ENCODE assay signal across 17 cellular contexts in the genomic region with DNA sequence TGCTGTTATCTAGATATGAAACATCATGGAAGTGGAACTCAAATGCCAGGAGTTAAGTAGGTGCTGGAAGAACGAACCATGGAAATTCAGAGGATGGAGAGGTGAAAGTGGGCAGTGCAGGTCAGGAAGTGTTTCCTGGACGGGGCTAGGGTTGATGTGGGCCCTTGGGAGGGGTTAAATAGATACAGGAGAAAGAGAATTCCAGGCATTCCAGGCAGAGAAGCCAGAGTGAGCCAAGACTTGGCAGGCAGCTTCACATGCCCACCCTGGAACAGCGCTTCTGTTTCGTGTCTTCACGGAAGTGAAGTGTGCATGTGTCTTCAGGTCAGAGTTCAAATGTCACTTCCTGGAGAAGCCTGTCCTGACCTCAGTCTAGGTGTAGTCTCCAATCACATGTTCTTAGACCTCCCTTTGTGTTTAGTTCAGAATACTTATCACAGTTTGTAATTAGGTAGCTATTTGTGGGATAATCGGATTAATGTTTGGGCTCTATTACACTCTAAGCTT. TPM values are rescaled to one million over a fixed set of nuclear protein-coding genes. Genes with fewer than 3 reads are reported as not detected.
A peak's percentile ranks its signal among the peaks of the same experiment; 100 is the strongest.
DNase-seq lines count a peak whose midpoint lies in the region; ATAC-seq, FAIRE-seq and TF ChIP-seq lines count a peak whose summit lies in the region.
"Had no signal": no experiment of that assay in that cellular context is flagged by ENCODE, and none has a peak within 500 bp of the region (broad histone marks: within the 10 kb centered on the region; RNA-seq: fewer than 3 reads in every experiment).

No MANE protein-coding gene starts in this region.

- H4K91ac ChIP-seq in neuronal stem cell (ENCODE audit: low read depth, low read length, poor library complexity): no peak overlapping the region

- peaks cover 0 to 21% of the 10 kb centered on the region in 2 experiments; a peak in 3 of 5 replicates for H3K27me3 ChIP-seq in HepG2 (ENCODE audit: control insufficient read depth in 1 of 2, insufficient read depth in 2 of 2, low read length in 2 of 2)
- no peaks in the 10 kb centered on the region for H3K27me3 ChIP-seq in right lobe of liver
- no peaks in the 10 kb centered on the region for H3K27me3 ChIP-seq in GM12878 (replicated peaks in 1 of 2; ENCODE audit: control insufficient read depth in 2 of 2, insufficient read depth in 2 of 2, low read length in 1 of 2)
- no peaks in the 10 kb centered on the region for H3K27me3 ChIP-seq in neuronal stem cell (ENCODE audit: control insufficient read depth in 3 of 3, insufficient read depth in 3 of 3, low read depth in 1 of 3, low read length in 3 of 3)
- H3K27me3 ChIP-seq: BLaER1 had no signal

- H3K9me3 ChIP-seq in HepG2 (ENCODE audit: low read length): no peaks in the 10 kb centered on the region
- H3K9me3 ChIP-seq in right lobe of liver: no peaks in the 10 kb centered on the region
- no peaks in the 10 kb centered on the region for H3K9me3 ChIP-seq in GM12878 (replicated peaks; ENCODE audit: control insufficient read depth, insufficient read depth, low read length)
- no peaks in the 10 kb centered on the region for H3K9me3 ChIP-seq in neuronal stem cell (replicated peaks in 1 of 2; ENCODE audit: control insufficient read depth in 2 of 2, insufficient read depth in 1 of 2, low read depth in 1 of 2, low read length in 2 of 2)
- H3K9me3 ChIP-seq: BLaER1, Caco-2 had no signal

- TF ChIP-seq EP300 in HepG2 (IDR thresholded peaks at IDR 0.05; ENCODE audit: low read depth in 2 of 2, low read length in 2 of 2) (no peak), HepG2 (CRISPR knock-in tag; IDR thresholded peaks at IDR 0.05; ENCODE audit: borderline replicate concordance) (no peak), GM12878 (IDR thresholded peaks at IDR 0.05; ENCODE audit: borderline replicate concordance in 1 of 2, control insufficient read depth in 1 of 2, low read depth in 2 of 2, low read length in 2 of 2) (no peak)

- H3K4me1 ChIP-seq in HepG2 (ENCODE audit: insufficient read depth, low read length) (no peaks in the 10 kb centered on the region), right lobe of liver (no peaks in the 10 kb centered on the region), GM12878 (ENCODE audit: control insufficient read depth, insufficient read depth, low read length) (no peaks in the 10 kb centered on the region), neuronal stem cell (ENCODE audit: control insufficient read depth in 2 of 2, insufficient read depth in 1 of 2, low read depth in 1 of 2, low read length in 2 of 2) (peaks cover 0 to 4% of the 10 kb centered on the region in 2 donors)
- H3K4me1 ChIP-seq: BLaER1, Caco-2 had no signal

- in situ Hi-C loops in HepG2 (cut with HindIII; ENCODE audit: extremely low pct_ligation_motif_present, low pct_unique_long_range_greater_than_20kb) (no loop called here), GM12878 (cut with MboI) (no loop called here)

- H2AK5ac ChIP-seq in neuronal stem cell (ENCODE audit: low read depth, low read length): no peak overlapping the region

- no peak overlapping the region for H4K8ac ChIP-seq in neuronal stem cell (ENCODE audit: low read depth, low read length)

- SMC1A ChIA-PET in GM12878 (lab: Charles Lee; ENCODE audit: uncharacterized antibody, unreplicated experiment): interaction anchor here (0.6 kb wide), 1 partner anchor 551 kb away, joined by 4 read pairs; no protein-coding TSS in a partner anchor

- TF ChIP-seq CTCF in HepG2 (CRISPR knock-in tag; IDR thresholded peaks at IDR 0.05): no peak
- TF ChIP-seq CTCF in right lobe of liver (IDR thresholded peaks at IDR 0.05): no peak
- no peak for TF ChIP-seq CTCF in GM12878 (IDR thresholded peaks at IDR 0.05 in 2 of 3, conservative IDR thresholded peaks at IDR 0.05 in 1 of 3; ENCODE audit: control insufficient read depth in 2 of 3, extremely low read depth in 1 of 3, insufficient read depth in 1 of 3, low read depth in 3 of 3, low read length in 3 of 3)

- no peak for FAIRE-seq in HepG2 (lab: Jason Lieb, UNC)
- no peak for FAIRE-seq in GM12878 (lab: Jason Lieb, UNC)

- CTCF ChIA-PET in HepG2 (lab: Yijun Ruan, JAX; ENCODE audit: low intra/inter-chr PET ratio, low total read pairs): no interaction called here
- CTCF ChIA-PET in GM12878 (lab: Yijun Ruan, JAX): no interaction called here

- intact Hi-C loops in HepG2 (cut with micrococcal nuclease; ENCODE audit: unreplicated experiment): no loop called here
- intact Hi-C loops in right lobe of liver (cut with DNase I): no loop called here
- intact Hi-C loops in GM12878 (cut with micrococcal nuclease; ENCODE audit: unreplicated experiment): no loop called here
- intact Hi-C loops in posterior vena cava (cut with DNase I): loop anchor here in 1 of 2 donors (10.0 kb wide), 1 partner anchor 301 kb away; no protein-coding TSS in a partner anchor

- H2AFZ ChIP-seq in HepG2 (ENCODE audit: low read length) (no peak overlapping the region), GM12878 (ENCODE audit: control insufficient read depth, low read depth, low read length) (no peak overlapping the region), neuronal stem cell (ENCODE audit: low read length) (no peak overlapping the region)

- no peaks in the 10 kb centered on the region for H3K79me2 ChIP-seq in HepG2 (ENCODE audit: insufficient read depth, low read length)
- no peaks in the 10 kb centered on the region for H3K79me2 ChIP-seq in GM12878 (ENCODE audit: control insufficient read depth, insufficient read depth, low read length)

- H3K36me3 ChIP-seq in HepG2 (replicated peaks in 1 of 2; ENCODE audit: control insufficient read depth in 1 of 2, insufficient read depth in 2 of 2, low read length in 2 of 2) (no peaks in the 10 kb centered on the region), right lobe of liver (no peaks in the 10 kb centered on the region), GM12878 (ENCODE audit: control insufficient read depth in 2 of 2, insufficient read depth in 2 of 2, low read length in 1 of 2) (no peaks in the 10 kb centered on the region), neuronal stem cell (replicated peaks in 1 of 2; ENCODE audit: control insufficient read depth in 2 of 2, insufficient read depth in 2 of 2, low read length in 2 of 2) (no peaks in the 10 kb centered on the region)
- H3K36me3 ChIP-seq: BLaER1 had no signal

- ATAC-seq in HepG2 (no peak), right lobe of liver (no peak), GM12878 (no peak), HG03175 (IDR thresholded peaks at IDR 0.05; ENCODE audit: unreplicated experiment) (no peak)
- ATAC-seq: HCT116 had no signal

- no TSS peak for BruUV-seq in HepG2 (replicated peaks; lab: Mats Ljungman, UMichigan)
- BruUV-seq in GM12878 (replicated peaks; lab: Mats Ljungman, UMichigan): no TSS peak

- H2BK15ac ChIP-seq in neuronal stem cell (ENCODE audit: low read length): no peak overlapping the region

- H3K4me3 ChIP-seq in HepG2 (replicated peaks in 1 of 3; ENCODE audit: insufficient read depth in 1 of 3, low read depth in 2 of 3, low read length in 3 of 3): no peak overlapping the region
- H3K4me3 ChIP-seq in right lobe of liver: no peak overlapping the region
- H3K4me3 ChIP-seq in GM12878: no peak overlapping the region
- no peak overlapping the region for H3K4me3 ChIP-seq in neuronal stem cell (ENCODE audit: low read length in 2 of 2)
- H3K4me3 ChIP-seq: BLaER1 had no signal

- no peak overlapping the region for H3K4ac ChIP-seq in neuronal stem cell (ENCODE audit: low read length)

- no peak overlapping the region for H2BK12ac ChIP-seq in neuronal stem cell (ENCODE audit: low read length)

- 47% methylated on average over 6 of the region's 6 CpGs for WGBS in HepG2 (ENCODE audit: low lambda C conversion rate)
- 29% methylated on average over 6 of the region's 6 CpGs for WGBS in right lobe of liver (ENCODE audit: insufficient coverage, low coverage, low lambda C conversion rate, missing lambda C conversion rate)
- WGBS in GM12878 (ENCODE audit: insufficient coverage, insufficient replicate concordance, low lambda C conversion rate, missing lambda C conversion rate): 61% methylated on average over 6 of the region's 6 CpGs
- WGBS in neuronal stem cell (ENCODE audit: extremely low coverage in 2 of 2, insufficient read length in 2 of 2, insufficient replicate concordance in 1 of 2), 2 donors: no CpG with 5 or more reads among the region's 6 CpGs

- no peak overlapping the region for H3K23ac ChIP-seq in neuronal stem cell (ENCODE audit: low read depth, low read length, poor library complexity)

- TF ChIP-seq RAD21 in HepG2 (CRISPR knock-in tag; IDR thresholded peaks at IDR 0.05): no peak
- no peak for TF ChIP-seq RAD21 in GM12878 (IDR thresholded peaks at IDR 0.05; ENCODE audit: insufficient read depth, low read depth, low read length)

- RAD21 ChIA-PET in GM12878 (lab: Charles Lee; ENCODE audit: unreplicated experiment): no interaction called here

- H3K9ac ChIP-seq in HepG2 (ENCODE audit: insufficient read depth, low read depth, low read length): no peak overlapping the region
- no peak overlapping the region for H3K9ac ChIP-seq in GM12878 (ENCODE audit: control insufficient read depth, insufficient read depth, low read length)
- H3K9ac ChIP-seq in neuronal stem cell (ENCODE audit: low read depth, low read length, poor library complexity): no peak overlapping the region
- H3K9ac ChIP-seq: BLaER1 had no signal

- no peaks in the 10 kb centered on the region for H3K79me1 ChIP-seq in neuronal stem cell (ENCODE audit: low read depth, low read length)

- no peak overlapping the region for H3K14ac ChIP-seq in neuronal stem cell (ENCODE audit: low read length)

- H2BK120ac ChIP-seq in neuronal stem cell (ENCODE audit: low read depth, low read length): no peak overlapping the region

- H4K20me1 ChIP-seq in HepG2 (ENCODE audit: insufficient read depth, low read length): no peaks in the 10 kb centered on the region
- H4K20me1 ChIP-seq in GM12878 (ENCODE audit: control insufficient read depth, insufficient read depth): no peaks in the 10 kb centered on the region
- H4K20me1 ChIP-seq: BLaER1 had no signal

- no peak overlapping the region for H3K27ac ChIP-seq in HepG2 (ENCODE audit: extremely low read length, insufficient read depth, low read length)
- no peak overlapping the region for H3K27ac ChIP-seq in right lobe of liver
- no peak overlapping the region for H3K27ac ChIP-seq in GM12878 (ENCODE audit: control insufficient read depth, insufficient read depth)
- H3K27ac ChIP-seq in neuronal stem cell (replicated peaks; ENCODE audit: low read length): no peak overlapping the region
- H3K27ac ChIP-seq: 22Rv1, BLaER1 had no signal

- DNase-seq in HepG2 (ENCODE audit: low spot score) (no peak), right lobe of liver (no peak), GM12878 (ENCODE audit: low read depth, low spot score) (no peak), iPS-NIHi11 (ENCODE audit: low spot score) (peak; percentile 19), neuronal stem cell (ENCODE audit: low spot score) (peak; percentile 6), posterior vena cava (ENCODE audit: low spot score) (no peak)
- DNase-seq in activated naive CD4-positive, alpha-beta T cell treated with Interleukin-2 at 50 U/mL for 16 hours: no peak
- DNase-seq: Caco-2; CD8-positive, alpha-beta memory T cell; DMS53 had no signal

- no peak overlapping the region for H3K18ac ChIP-seq in neuronal stem cell (ENCODE audit: low read length)

- H3K4me2 ChIP-seq in HepG2 (ENCODE audit: low read depth, low read length) (no peak overlapping the region), GM12878 (ENCODE audit: control insufficient read depth, insufficient read depth) (no peak overlapping the region), neuronal stem cell (ENCODE audit: insufficient read depth, low read length, poor library complexity, severe bottlenecking) (no peak overlapping the region)
- H3K4me2 ChIP-seq: BLaER1 had no signal

- POLR2A ChIA-PET in HepG2 (lab: Yijun Ruan, JAX) (no interaction called here), GM12878 (lab: Charles Lee) (no interaction called here)

- no peak overlapping the region for H2BK5ac ChIP-seq in neuronal stem cell (ENCODE audit: low read length)

- TF ChIP-seq POLR2A in HepG2 (IDR thresholded peaks at IDR 0.05; ENCODE audit: insufficient read depth in 1 of 2, low read depth in 2 of 2, low read length in 2 of 2): no peak
- TF ChIP-seq POLR2A in right lobe of liver (IDR thresholded peaks at IDR 0.05): no peak
- TF ChIP-seq POLR2A in GM12878 (IDR thresholded peaks at IDR 0.05; ENCODE audit: low read depth, low read length): no peak

RNA-seq across cellular contexts. Expression of gene GP2, which starts 41.3 kb away (rescaled TPM):
- 0.69 and 0.88 TPM in 2 replicates for total RNA-seq in HepG2 (2016; rRNA removed; fragmentation: Illumina TruSeq; extraction: Trizol)
- 0.30 TPM in 1 of 2 replicates, not detected in the other for total RNA-seq in HepG2 (2016; cell fraction: cytosol; rRNA removed; fragmentation: Illumina TruSeq; extraction: Trizol; ENCODE audit: low read depth)
- total RNA-seq in HepG2 (2016; cell fraction: insoluble cytoplasmic fraction; rRNA removed; fragmentation: Illumina TruSeq; extraction: Trizol): 0.49 and 0.76 TPM in 2 replicates
- 0.34 and 0.48 TPM in 2 replicates for total RNA-seq in HepG2 (2016; cell fraction: membrane; rRNA removed; fragmentation: Illumina TruSeq; extraction: Trizol)
- total RNA-seq in HepG2 (2016; cell fraction: nucleus; rRNA removed; fragmentation: Illumina TruSeq; extraction: Trizol): 0.93 and 1.8 TPM in 2 replicates
- 0.15 and 0.25 TPM in 2 replicates for polyA plus RNA-seq in HepG2 (2011; rRNA removed)
- polyA plus RNA-seq in HepG2 (2011; cell fraction: cytosol; rRNA removed): 0.19 and 0.36 TPM in 2 replicates
- 0.16 TPM in 1 of 2 replicates, not detected in the other for polyA plus RNA-seq in HepG2 (2011; cell fraction: nucleus; rRNA removed)
- not detected in 2 replicates for polyA plus RNA-seq in HepG2 (2012)
- polyA plus RNA-seq in HepG2 (2016; cell fraction: cytosol; fragmentation: Illumina TruSeq; extraction: Trizol; ENCODE audit: low read depth): 0.09 and 0.18 TPM in 2 replicates
- 0.34 and 0.84 TPM in 2 replicates for polyA plus RNA-seq in HepG2 (2016; cell fraction: insoluble cytoplasmic fraction; fragmentation: Illumina TruSeq; extraction: Trizol; ENCODE audit: low read depth)
- polyA plus RNA-seq in HepG2 (2016; cell fraction: membrane; fragmentation: Illumina TruSeq; extraction: Trizol; ENCODE audit: low read depth): 0.08 TPM in 1 of 2 replicates, not detected in the other
- polyA plus RNA-seq in HepG2 (2016; cell fraction: nucleus; fragmentation: Illumina TruSeq; extraction: Trizol; ENCODE audit: insufficient read depth, low read depth): 0.73 and 1.5 TPM in 2 replicates
- polyA minus RNA-seq in HepG2 (2011; rRNA and poly(A)+ RNA removed; ENCODE audit: low replicate concordance): 0.24 TPM in 1 of 2 replicates, not detected in the other
- polyA minus RNA-seq in HepG2 (2011; cell fraction: cytosol; rRNA and poly(A)+ RNA removed): not detected in 2 replicates
- not detected in 2 replicates for polyA minus RNA-seq in HepG2 (2011; cell fraction: nucleus; rRNA and poly(A)+ RNA removed)
- total RNA-seq in right lobe of liver: under 1 TPM in 1 of 6 experiments, not detected in 5; 0.12 TPM
- total RNA-seq in GM12878 (2013; cell fraction: nucleolus; rRNA removed): not detected in 2 replicates
- not detected in 2 replicates for total RNA-seq in GM12878 (2014; rRNA removed)
- not detected in 2 replicates for total RNA-seq in GM12878 (2014; rRNA removed; fragmentation: Illumina TruSeq; extraction: Trizol)
- total RNA-seq in GM12878 (2021): 6.9 and 8.7 TPM in 2 replicates
- not detected for polyA plus RNA-seq in GM12878 (2011; ENCODE audit: low read depth)
- polyA plus RNA-seq in GM12878 (2011; rRNA removed): not detected in 2 replicates
- not detected in 2 replicates for polyA plus RNA-seq in GM12878 (2011; cell fraction: cytosol; rRNA removed)
- not detected in 2 replicates for polyA plus RNA-seq in GM12878 (2011; cell fraction: nucleus; rRNA removed)
- polyA plus RNA-seq in GM12878 (2012): not detected in 2 replicates
- polyA plus RNA-seq in GM12878 (2014; fragmentation: Illumina TruSeq; extraction: Trizol): not detected in 2 replicates
- polyA plus RNA-seq in GM12878 (2014; fragmentation: Nextera tagmentation; extraction: Ambion mirVana): not detected
- polyA plus RNA-seq in GM12878 (2014; rRNA removed): not detected in 2 replicates
- not detected for polyA plus RNA-seq in GM12878 (2016; fragmentation: Nextera tagmentation; extraction: Ambion mirVana)
- polyA minus RNA-seq in GM12878 (2011; rRNA and poly(A)+ RNA removed): not detected in 2 replicates
- polyA minus RNA-seq in GM12878 (2011; cell fraction: cytosol; rRNA and poly(A)+ RNA removed): not detected in 2 replicates
- polyA minus RNA-seq in GM12878 (2011; cell fraction: nucleus; rRNA and poly(A)+ RNA removed): not detected in 2 replicates
- polyA plus RNA-seq in neuronal stem cell (2013, experiment 1 of 2): 0.03 TPM
- not detected for polyA plus RNA-seq in neuronal stem cell (2013, experiment 2 of 2)
- total RNA-seq in posterior vena cava: 1 to 10 TPM in 1 of 2 donors, under 1 TPM in 1; 0.51 to 4.9 TPM
- total RNA-seq: A673; Caco-2; CD8-positive, alpha-beta memory T cell; H4; HT1080 had no signal
- polyA plus RNA-seq: CD8-positive, alpha-beta memory T cell had no signal

Comparison
In these comparisons a context has a peak if more than half of its experiments do, and no peak if none do; other contexts are left out.
1. DNase-seq: peak in iPS-NIHi11 (single experiment) and neuronal stem cell (single experiment); none in HepG2 (single experiment), right lobe of liver (0 of 3), GM12878 (single experiment), activated naive CD4-positive, alpha-beta T cell treated with Interleukin-2 at 50 U/mL for 16 hours (single experiment) and posterior vena cava (single experiment).
2. Of the 75 proteins assayed by ChIP-seq in both HepG2 and GM12878: peak only in HepG2: NR2C2; only in GM12878: none; in both: none; in neither: 73; mixed calls (peak in some experiments, not most) for 1.